8 cellular contexts compared by ENCODE assay signal in the genomic region with DNA sequence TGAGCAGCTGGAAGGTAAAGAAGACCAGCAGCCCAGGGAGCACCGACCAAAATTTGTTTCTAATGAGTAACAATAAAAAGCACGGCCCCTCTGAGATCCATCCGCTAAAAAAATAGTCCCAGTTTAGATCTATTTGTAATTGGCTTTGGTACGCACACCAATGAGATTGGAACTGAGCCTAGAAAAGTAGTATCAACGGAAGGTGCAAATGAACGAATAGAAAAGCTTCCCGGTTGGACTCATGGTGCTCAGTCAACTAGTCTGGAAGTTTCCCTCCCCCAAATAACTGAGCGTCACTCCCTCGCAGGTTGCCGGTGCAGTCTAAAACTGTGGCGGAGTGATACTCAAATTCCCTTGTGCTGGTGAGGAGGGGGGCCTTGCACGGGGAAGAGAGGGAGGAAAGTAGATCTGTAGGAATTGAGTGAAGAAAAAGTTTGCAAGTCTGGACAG. TPM values are rescaled to one million over a fixed set of nuclear protein-coding genes. Genes with fewer than 3 reads are reported as not detected.
DNase-seq lines count a peak whose midpoint lies in the region; ATAC-seq and TF ChIP-seq lines count a peak whose summit lies in the region.

Gene COL4A5 (plus strand): TSS at position 405 of the 450 bp plus-strand sequence. CDS start 288 bp downstream, outside the sequence.

- in situ Hi-C loops in KBM-7 (cut with MboI; ENCODE audit: low pct_unique_long_range_greater_than_20kb, low sequenced_read_pairs), result no loop called here

- H3K27me3 Mint-ChIP-seq in activated CD4-positive, alpha-beta memory T cell treated with anti-CD3 and anti-CD28 coated beads, Interleukin-2, amount 10 ng/mL, durations not matched to agents 7 days and 5 days, result peaks cover 25% of the 10 kb centered on the region
- peaks cover 5% of the 10 kb centered on the region for H3K27me3 Mint-ChIP-seq in neural progenitor cell (ENCODE audit: insufficient read depth, low read depth)

- POLR2A ChIA-PET in activated CD4-positive, alpha-beta memory T cell treated with anti-CD3 and anti-CD28 coated beads, Interleukin-2, amount 10 ng/mL, durations not matched to agents 7 days and 5 days (lab: Charles Lee), result no interaction called here

- no peaks in the 10 kb centered on the region for H4K20me1 ChIP-seq in neural progenitor cell (ENCODE audit: low read depth)

- no peaks in the 10 kb centered on the region for H3K9me3 Mint-ChIP-seq in activated CD4-positive, alpha-beta memory T cell treated with anti-CD3 and anti-CD28 coated beads, Interleukin-2, amount 10 ng/mL, durations not matched to agents 7 days and 5 days
- peaks cover 4% of the 10 kb centered on the region for H3K9me3 Mint-ChIP-seq in neural progenitor cell

- peaks cover 10% of the 10 kb centered on the region for H3K36me3 ChIP-seq in neural progenitor cell

- no peaks in the 10 kb centered on the region for H3K27me3 ChIP-seq in neural progenitor cell

- H3F3A ChIP-seq in neural progenitor cell (ENCODE audit: low read depth), result peaks cover 30% of the 10 kb centered on the region

- H3K9ac ChIP-seq in neural progenitor cell, result peak within 1 kb of the TSS; percentile 48

- H3K4me2 ChIP-seq in neural progenitor cell, result peak within 1 kb of the TSS; percentile 91

- H3K27ac Mint-ChIP-seq in activated CD4-positive, alpha-beta memory T cell treated with anti-CD3 and anti-CD28 coated beads, Interleukin-2, amount 10 ng/mL, durations not matched to agents 7 days and 5 days, result no peak within 1 kb of the TSS
- H3K27ac Mint-ChIP-seq in neural progenitor cell, result peak within 1 kb of the TSS; percentile 100

- DNase-seq in DMS53 treated with DMSO at 0.1 percent for 48 hours (lab: John Stamatoyannopoulos, UW; ENCODE audit: unreplicated experiment) (peak; percentile 70), NCI-H1105 (lab: John Stamatoyannopoulos, UW) (peak; percentile 52), globus pallidus (ENCODE audit: low spot score) (peak; percentile 39), neural progenitor cell (ENCODE audit: low spot score) (peak; percentile 87), KBM-7 (no peak), NAMALWA (ENCODE audit: low spot score) (no peak)
- DNase-seq in activated CD4-positive, alpha-beta memory T cell treated with anti-CD3 and anti-CD28 coated beads, Interleukin-2, amount 10 ng/mL, durations not matched to agents 7 days and 5 days, result no peak

- H3K27ac ChIP-seq in neural progenitor cell, result peak within 1 kb of the TSS; percentile 82

- no peaks in the 10 kb centered on the region for H3K36me3 Mint-ChIP-seq in activated CD4-positive, alpha-beta memory T cell treated with anti-CD3 and anti-CD28 coated beads, Interleukin-2, amount 10 ng/mL, durations not matched to agents 7 days and 5 days (ENCODE audit: low read depth)
- peaks cover 14% of the 10 kb centered on the region for H3K36me3 Mint-ChIP-seq in neural progenitor cell

- TF ChIP-seq CTCF in neural progenitor cell (IDR thresholded peaks at IDR 0.05), result no peak

- peak within 1 kb of the TSS; percentile 39 for H3K4me3 Mint-ChIP-seq in activated CD4-positive, alpha-beta memory T cell treated with anti-CD3 and anti-CD28 coated beads, Interleukin-2, amount 10 ng/mL, durations not matched to agents 7 days and 5 days
- H3K4me3 Mint-ChIP-seq in neural progenitor cell, result peak within 1 kb of the TSS; percentile 100

- CTCF ChIA-PET in activated CD4-positive, alpha-beta memory T cell treated with anti-CD3 and anti-CD28 coated beads, Interleukin-2, amount 10 ng/mL, durations not matched to agents 7 days and 5 days (lab: Charles Lee), result no interaction called here

- H3K4me3 ChIP-seq in neural progenitor cell, result peak within 1 kb of the TSS; percentile 84

- H3K4me1 ChIP-seq in neural progenitor cell, result peaks cover 31% of the 10 kb centered on the region

- H3K9me3 ChIP-seq in neural progenitor cell (ENCODE audit: low read depth), result peaks cover 5% of the 10 kb centered on the region

- H3K4me1 Mint-ChIP-seq in activated CD4-positive, alpha-beta memory T cell treated with anti-CD3 and anti-CD28 coated beads, Interleukin-2, amount 10 ng/mL, durations not matched to agents 7 days and 5 days, result no peaks in the 10 kb centered on the region
- peaks cover 45% of the 10 kb centered on the region for H3K4me1 Mint-ChIP-seq in neural progenitor cell

- H3K79me2 ChIP-seq in neural progenitor cell (ENCODE audit: low read depth), result peaks cover 68% of the 10 kb centered on the region

- ATAC-seq in HG02840 (IDR thresholded peaks at IDR 0.05; ENCODE audit: low FRiP score, unreplicated experiment), result no peak

- H2AFZ ChIP-seq in neural progenitor cell (replicated peaks), result peak within 1 kb of the TSS; percentile 98

RNA-seq across cellular contexts. Expression of gene COL4A5, which starts in this region (rescaled TPM):
- not detected for total RNA-seq in activated CD4-positive, alpha-beta memory T cell treated with anti-CD3 and anti-CD28 coated beads, Interleukin-2, amount 10 ng/mL, durations not matched to agents 7 days and 5 days
- 104 and 115 TPM in 2 replicates for total RNA-seq in neural progenitor cell (ENCODE audit: low replicate concordance)

Comparison
In these comparisons a context has a peak if more than half of its experiments do, and no peak if none do; other contexts are left out.
1. RNA of gene COL4A5 (total RNA-seq): 104 to 115 TPM in neural progenitor cell; not detected in activated CD4-positive, alpha-beta memory T cell treated with anti-CD3 and anti-CD28 coated beads, Interleukin-2, amount 10 ng/mL, durations not matched to agents 7 days and 5 days; every median in the first group is over 100 times any median in the second.
2. DNase-seq: peak in DMS53 treated with DMSO at 0.1 percent for 48 hours (single experiment), NCI-H1105 (single experiment), globus pallidus (single experiment) and neural progenitor cell (single experiment); none in activated CD4-positive, alpha-beta memory T cell treated with anti-CD3 and anti-CD28 coated beads, Interleukin-2, amount 10 ng/mL, durations not matched to agents 7 days and 5 days (single experiment), KBM-7 (single experiment) and NAMALWA (single experiment).